Comparison of ENCODE assay signal across 25 cellular contexts in genomic region chr10:110113670-110114337, GRCh38.
DNase-seq lines count a peak whose midpoint lies in the region; ATAC-seq and TF ChIP-seq lines count a peak whose summit lies in the region.
"Had no signal": no experiment of that assay in that cellular context is flagged by ENCODE, and none has a peak within 500 bp of the region (broad histone marks: within the 10 kb centered on the region; RNA-seq: fewer than 3 reads in every experiment).

No MANE protein-coding gene starts in this region.

- DNase-seq in AG04450 (ENCODE audit: low read depth, low spot score) (no peak), brain microvascular endothelial cell (no peak), right cardiac atrium (no peak), iPS-NIHi11 (ENCODE audit: low spot score) (no peak)
- no peak for DNase-seq in CD8-positive, alpha-beta memory T cell
- no peak for DNase-seq in activated CD4-positive, CD25-positive, alpha-beta regulatory T cell (lab: John Stamatoyannopoulos, UW)
- no peak for DNase-seq in activated CD4-positive, alpha-beta memory T cell treated with anti-CD3 and anti-CD28 coated beads, Interleukin-2, amount 10 ng/mL, durations not matched to agents 7 days and 5 days
- DNase-seq: activated CD8-positive, alpha-beta T cell treated with anti-CD3 and anti-CD28 coated beads for 36 hours; activated T-cell treated with anti-CD3 and anti-CD28 coated beads, Interleukin-2, amount 50 U/mL, for 48 hours; H7; KBM-7; kidney glomerular epithelial cell; mesenchymal stem cell; NCI-H187; NCI-H345; stimulated activated CD4-positive, alpha-beta T cell treated with anti-CD3 and anti-CD28 coated beads, Interleukin-2, amount 100 ng/mL, for 48 hours; stimulated activated naive CD8-positive, alpha-beta T cell treated with anti-CD3 and anti-CD28 coated beads, Interleukin-15, amount 100 ng/mL, for 72 hours had no signal

- TF ChIP-seq CTCF in AG04450 (IDR thresholded peaks at IDR 0.05; ENCODE audit: low read depth, low read length) (0 out of 2 replicates have a peak, but pooled peaks have one; percentile 17), brain microvascular endothelial cell (IDR thresholded peaks at IDR 0.05; ENCODE audit: low read depth, low read length, missing control alignments) (peak; percentile 11)

- peak in 1 of 2 donors; percentile 44 for ATAC-seq in right cardiac atrium
- no peak for ATAC-seq in HG03175 (IDR thresholded peaks at IDR 0.05; ENCODE audit: unreplicated experiment)
- ATAC-seq: activated CD8-positive, alpha-beta T cell treated with anti-CD3 and anti-CD28 coated beads for 36 hours; gastroesophageal sphincter; stimulated activated naive CD8-positive, alpha-beta T cell treated with anti-CD3 and anti-CD28 coated beads, Interleukin-15, amount 100 ng/mL, for 72 hours had no signal

- H3K36me3 ChIP-seq in CD8-positive, alpha-beta memory T cell (ENCODE audit: insufficient read depth, low read length) = peaks cover 47% of the 10 kb centered on the region
- H3K36me3 ChIP-seq in brain microvascular endothelial cell (replicated peaks) = peaks cover 50% of the 10 kb centered on the region

- intact Hi-C loops in right cardiac atrium (cut with DNase I) = no loop called here

- H3K27ac Mint-ChIP-seq in CD8-positive, alpha-beta memory T cell = peak overlapping the region in 5 of 8 donors; percentile 1 to 92 (median 76)
- H3K27ac Mint-ChIP-seq in activated CD4-positive, alpha-beta memory T cell treated with anti-CD3 and anti-CD28 coated beads, Interleukin-2, amount 10 ng/mL, durations not matched to agents 7 days and 5 days = no peak overlapping the region
- H3K27ac Mint-ChIP-seq: activated CD8-positive, alpha-beta T cell treated with anti-CD3 and anti-CD28 coated beads for 36 hours; progenitor cell of endocrine pancreas; stimulated activated naive CD8-positive, alpha-beta T cell treated with anti-CD3 and anti-CD28 coated beads, Interleukin-15, amount 100 ng/mL, for 72 hours; type B pancreatic cell had no signal

- H3K4me1 ChIP-seq in CD8-positive, alpha-beta memory T cell (ENCODE audit: insufficient read depth, low read length) = no peaks in the 10 kb centered on the region
- peaks cover 2% of the 10 kb centered on the region for H3K4me1 ChIP-seq in right cardiac atrium (ENCODE audit: control insufficient read depth, insufficient read depth, low read length)

- no peaks in the 10 kb centered on the region for H3K9me3 Mint-ChIP-seq in CD8-positive, alpha-beta memory T cell
- H3K9me3 Mint-ChIP-seq in activated CD4-positive, alpha-beta memory T cell treated with anti-CD3 and anti-CD28 coated beads, Interleukin-2, amount 10 ng/mL, durations not matched to agents 7 days and 5 days = no peaks in the 10 kb centered on the region
- H3K9me3 Mint-ChIP-seq: activated CD8-positive, alpha-beta T cell treated with anti-CD3 and anti-CD28 coated beads for 36 hours; nephron; stimulated activated naive CD8-positive, alpha-beta T cell treated with anti-CD3 and anti-CD28 coated beads, Interleukin-15, amount 100 ng/mL, for 72 hours; type B pancreatic cell had no signal

- H3K9me3 ChIP-seq in AG04450 (ENCODE audit: control insufficient read depth, insufficient read depth, low read length) = no peaks in the 10 kb centered on the region
- no peaks in the 10 kb centered on the region for H3K9me3 ChIP-seq in CD8-positive, alpha-beta memory T cell (ENCODE audit: low read length)
- H3K9me3 ChIP-seq in right cardiac atrium (ENCODE audit: control insufficient read depth, low read length) = no peaks in the 10 kb centered on the region
- H3K9me3 ChIP-seq: gastroesophageal sphincter had no signal

- POLR2A ChIA-PET in AG04450 (lab: Yijun Ruan, JAX) = interaction anchor here (0.8 kb wide), 1 partner anchor 106 kb away, joined by 3 read pairs; no protein-coding TSS in a partner anchor
- POLR2A ChIA-PET in CD8-positive, alpha-beta memory T cell (lab: Charles Lee) = no interaction called here
- POLR2A ChIA-PET in activated CD4-positive, alpha-beta memory T cell treated with anti-CD3 and anti-CD28 coated beads, Interleukin-2, amount 10 ng/mL, durations not matched to agents 7 days and 5 days (lab: Charles Lee) = no interaction called here

- in situ Hi-C loops in brain microvascular endothelial cell (cut with HindIII; ENCODE audit: low pct_ligation_motif_present, low sequenced_read_pairs) = no loop called here

- H3K27me3 ChIP-seq in AG04450 (ENCODE audit: control insufficient read depth, insufficient read depth, low read length) = no peaks in the 10 kb centered on the region
- no peaks in the 10 kb centered on the region for H3K27me3 ChIP-seq in CD8-positive, alpha-beta memory T cell (ENCODE audit: insufficient read depth, low read length, poor library complexity, severe bottlenecking)
- H3K27me3 ChIP-seq in brain microvascular endothelial cell (replicated peaks) = no peaks in the 10 kb centered on the region
- H3K27me3 ChIP-seq in right cardiac atrium (ENCODE audit: control insufficient read depth, insufficient read depth) = no peaks in the 10 kb centered on the region
- H3K27me3 ChIP-seq: gastroesophageal sphincter had no signal

- H3K27ac ChIP-seq in AG04450 (ENCODE audit: low read depth, low read length) = no peak overlapping the region
- H3K27ac ChIP-seq in CD8-positive, alpha-beta memory T cell (ENCODE audit: low read depth, low read length) = no peak overlapping the region
- no peak overlapping the region for H3K27ac ChIP-seq in brain microvascular endothelial cell
- H3K27ac ChIP-seq in right cardiac atrium (ENCODE audit: low read length) = peak overlapping the region; percentile 62
- H3K27ac ChIP-seq: epithelial cell of prostate, gastroesophageal sphincter, SK-N-MC had no signal

- peaks cover 13 to 38% (median 22%) of the 10 kb centered on the region in 3 donors for H3K4me1 Mint-ChIP-seq in CD8-positive, alpha-beta memory T cell
- H3K4me1 Mint-ChIP-seq in activated CD4-positive, alpha-beta memory T cell treated with anti-CD3 and anti-CD28 coated beads, Interleukin-2, amount 10 ng/mL, durations not matched to agents 7 days and 5 days = peaks cover 5% of the 10 kb centered on the region

- 86% methylated on average over 4 of the region's 4 CpGs for WGBS in right cardiac atrium

- CTCF ChIA-PET in AG04450 (lab: Charles Lee) = interaction anchor here (0.6 to 3.2 kb wide), 2 partner anchors 223 to 230 kb away, joined by 3 to 25 read pairs; no protein-coding TSS in a partner anchor
- CTCF ChIA-PET in CD8-positive, alpha-beta memory T cell (lab: Charles Lee) = no interaction called here
- CTCF ChIA-PET in activated CD4-positive, alpha-beta memory T cell treated with anti-CD3 and anti-CD28 coated beads, Interleukin-2, amount 10 ng/mL, durations not matched to agents 7 days and 5 days (lab: Charles Lee) = no interaction called here

- H3K4me3 ChIP-seq in AG04450 (ENCODE audit: low read depth, low read length) (no peak overlapping the region), brain microvascular endothelial cell (ENCODE audit: low read depth, low read length) (no peak overlapping the region), right cardiac atrium (ENCODE audit: low read length) (no peak overlapping the region)
- H3K4me3 ChIP-seq in CD8-positive, alpha-beta memory T cell (ENCODE audit: low read length) = no peak overlapping the region
- H3K4me3 ChIP-seq: gastroesophageal sphincter, SK-N-MC, smooth muscle cell had no signal

- H3K27me3 Mint-ChIP-seq in CD8-positive, alpha-beta memory T cell = no peaks in the 10 kb centered on the region
- H3K27me3 Mint-ChIP-seq in activated CD4-positive, alpha-beta memory T cell treated with anti-CD3 and anti-CD28 coated beads, Interleukin-2, amount 10 ng/mL, durations not matched to agents 7 days and 5 days = no peaks in the 10 kb centered on the region
- H3K27me3 Mint-ChIP-seq: activated CD8-positive, alpha-beta T cell treated with anti-CD3 and anti-CD28 coated beads for 36 hours; progenitor cell of endocrine pancreas; stimulated activated naive CD8-positive, alpha-beta T cell treated with anti-CD3 and anti-CD28 coated beads, Interleukin-15, amount 100 ng/mL, for 72 hours; type B pancreatic cell had no signal

- no peak overlapping the region for H3K4me3 Mint-ChIP-seq in CD8-positive, alpha-beta memory T cell
- no peak overlapping the region for H3K4me3 Mint-ChIP-seq in activated CD4-positive, alpha-beta memory T cell treated with anti-CD3 and anti-CD28 coated beads, Interleukin-2, amount 10 ng/mL, durations not matched to agents 7 days and 5 days
- H3K4me3 Mint-ChIP-seq: activated CD8-positive, alpha-beta T cell treated with anti-CD3 and anti-CD28 coated beads for 36 hours; nephron; stimulated activated naive CD8-positive, alpha-beta T cell treated with anti-CD3 and anti-CD28 coated beads, Interleukin-15, amount 100 ng/mL, for 72 hours; type B pancreatic cell had no signal

- H3K36me3 Mint-ChIP-seq in CD8-positive, alpha-beta memory T cell = peaks cover 8 to 85% (median 31%) of the 10 kb centered on the region in 3 donors
- H3K36me3 Mint-ChIP-seq in activated CD4-positive, alpha-beta memory T cell treated with anti-CD3 and anti-CD28 coated beads, Interleukin-2, amount 10 ng/mL, durations not matched to agents 7 days and 5 days (ENCODE audit: low read depth) = peaks cover 85% of the 10 kb centered on the region
